Comparison of ENCODE assay signal across 9 cellular contexts in the genomic region with DNA sequence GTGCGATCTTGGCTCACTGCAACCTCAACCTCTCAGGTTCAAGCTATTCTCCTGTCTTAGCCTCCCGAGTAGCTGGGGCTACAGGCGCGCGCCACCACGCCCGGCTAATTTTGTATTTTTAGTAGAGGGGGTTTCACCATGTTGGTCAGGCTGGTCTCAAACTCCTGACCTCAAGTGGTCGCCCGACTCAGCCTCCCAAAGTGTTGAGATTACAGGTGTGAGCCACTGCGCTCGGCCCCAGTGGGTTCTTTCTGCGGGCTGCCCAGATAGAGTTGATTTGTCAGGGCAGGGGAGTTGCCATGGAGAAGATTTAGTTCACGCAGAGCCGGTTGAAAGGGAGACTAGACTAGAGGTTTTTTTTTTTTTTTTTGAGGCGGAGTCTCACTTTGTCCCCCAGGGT. TPM values are rescaled to one million over a fixed set of nuclear protein-coding genes. Genes with fewer than 3 reads are reported as not detected.
DNase-seq lines count a peak whose midpoint lies in the region; ATAC-seq and TF ChIP-seq lines count a peak whose summit lies in the region.
"Had no signal": no experiment of that assay in that cellular context is flagged by ENCODE, and none has a peak within 500 bp of the region (broad histone marks: within the 10 kb centered on the region; RNA-seq: fewer than 3 reads in every experiment).

No MANE protein-coding gene starts in this region.

- no peak overlapping the region for H2AFZ ChIP-seq in DND-41 (ENCODE audit: low read depth, low read length)

- no peaks in the 10 kb centered on the region for H3K27me3 ChIP-seq in DND-41 (ENCODE audit: insufficient read depth, low read length, poor library complexity)

- peaks cover 29% of the 10 kb centered on the region for H3K4me1 Mint-ChIP-seq in activated naive CD8-positive, alpha-beta T cell treated with anti-CD3 and anti-CD28 coated beads, Interleukin-2, amount 50 U/mL, for 24 hours
- H3K4me1 Mint-ChIP-seq in natural killer cell treated with Interleukin-12 subunit alpha and Interleukin-12 subunit beta and Interleukin-15 and Interleukin-18, amount 100 ng/mL, for 72 hours (ENCODE audit: low read depth in 2 of 2) = peaks cover 17 to 27% of the 10 kb centered on the region in 2 donors

- peaks cover 51% of the 10 kb centered on the region for H3K79me2 ChIP-seq in DND-41 (ENCODE audit: insufficient read depth, low read length)

- H3K27ac ChIP-seq in DND-41 (ENCODE audit: low read length) = no peak overlapping the region

- peak overlapping the region; percentile 82; the same call in 1 of the 2 replicates for H3K9ac ChIP-seq in DND-41 (ENCODE audit: low read depth, low read length)

- H3K36me3 ChIP-seq in DND-41 (ENCODE audit: insufficient read depth, low read length) = peaks cover 36% of the 10 kb centered on the region

- H3K9me3 ChIP-seq in DND-41 (ENCODE audit: insufficient read depth, low read length, severe bottlenecking) = no peaks in the 10 kb centered on the region

- peak overlapping the region; percentile 94 for H3K4me2 ChIP-seq in DND-41 (ENCODE audit: insufficient read depth, low read length)

- no peaks in the 10 kb centered on the region for H3K9me3 Mint-ChIP-seq in activated naive CD8-positive, alpha-beta T cell treated with anti-CD3 and anti-CD28 coated beads, Interleukin-2, amount 50 U/mL, for 24 hours
- no peaks in the 10 kb centered on the region for H3K9me3 Mint-ChIP-seq in natural killer cell treated with Interleukin-12 subunit alpha and Interleukin-12 subunit beta and Interleukin-15 and Interleukin-18, amount 100 ng/mL, for 72 hours

- H4K20me1 ChIP-seq in DND-41 (ENCODE audit: insufficient read depth, low read length) = peaks cover 33% of the 10 kb centered on the region; the same call in 1 of the 2 replicates

- no peaks in the 10 kb centered on the region for H3K27me3 Mint-ChIP-seq in activated naive CD8-positive, alpha-beta T cell treated with anti-CD3 and anti-CD28 coated beads, Interleukin-2, amount 50 U/mL, for 24 hours
- no peaks in the 10 kb centered on the region for H3K27me3 Mint-ChIP-seq in natural killer cell treated with Interleukin-12 subunit alpha and Interleukin-12 subunit beta and Interleukin-15 and Interleukin-18, amount 100 ng/mL, for 72 hours

- DNase-seq in DND-41 = no peak
- DNase-seq in Jurkat, Clone E6-1 (ENCODE audit: low read depth, low spot score) = no peak
- no peak for DNase-seq in activated naive CD8-positive, alpha-beta T cell treated with anti-CD3 and anti-CD28 coated beads, Interleukin-2, amount 50 U/mL, for 24 hours
- no peak for DNase-seq in natural killer cell treated with Interleukin-12 subunit alpha and Interleukin-12 subunit beta and Interleukin-15 and Interleukin-18, amount 100 ng/mL, for 72 hours (ENCODE audit: low spot score)
- DNase-seq in stimulated activated CD4-positive, alpha-beta T cell treated with anti-CD3 and anti-CD28 coated beads, Interleukin-4, amount 100 ng/mL, for 1 hour = no peak
- DNase-seq: activated gamma-delta T cell treated with Interleukin-2 at 50 U/mL for 16 hours had no signal

- H3K36me3 Mint-ChIP-seq in activated naive CD8-positive, alpha-beta T cell treated with anti-CD3 and anti-CD28 coated beads, Interleukin-2, amount 50 U/mL, for 24 hours (ENCODE audit: low read depth) = peaks cover 21% of the 10 kb centered on the region
- no peaks in the 10 kb centered on the region for H3K36me3 Mint-ChIP-seq in natural killer cell treated with Interleukin-12 subunit alpha and Interleukin-12 subunit beta and Interleukin-15 and Interleukin-18, amount 100 ng/mL, for 72 hours

- ATAC-seq in DND-41 (ENCODE audit: insufficient read depth, low read depth) (no peak), HG03378 (IDR thresholded peaks at IDR 0.05; ENCODE audit: unreplicated experiment) (no peak), HG03342 (IDR thresholded peaks at IDR 0.05; ENCODE audit: unreplicated experiment) (no peak), GM18909 (IDR thresholded peaks at IDR 0.05; ENCODE audit: poor library complexity, unreplicated experiment) (no peak)
- no peak for ATAC-seq in activated naive CD8-positive, alpha-beta T cell treated with anti-CD3 and anti-CD28 coated beads, Interleukin-2, amount 50 U/mL, for 24 hours
- no peak for ATAC-seq in natural killer cell treated with Interleukin-12 subunit alpha and Interleukin-12 subunit beta and Interleukin-15 and Interleukin-18, amount 100 ng/mL, for 72 hours

- H3K4me3 Mint-ChIP-seq in activated naive CD8-positive, alpha-beta T cell treated with anti-CD3 and anti-CD28 coated beads, Interleukin-2, amount 50 U/mL, for 24 hours = peak overlapping the region; percentile 85
- peak overlapping the region; percentile 81 for H3K4me3 Mint-ChIP-seq in natural killer cell treated with Interleukin-12 subunit alpha and Interleukin-12 subunit beta and Interleukin-15 and Interleukin-18, amount 100 ng/mL, for 72 hours

- no peak for TF ChIP-seq CTCF in DND-41 (IDR thresholded peaks at IDR 0.05; ENCODE audit: borderline replicate concordance, extremely low read depth, low read length, poor library complexity, severe bottlenecking)

- H3K4me3 ChIP-seq in DND-41 (ENCODE audit: low read depth in 1 of 2, low read length in 2 of 2) = peak overlapping the region in 1 of 2 experiments; percentile 84; a peak in 2 of 4 replicates
- peak overlapping the region; percentile 84; the same call in 1 of the 2 replicates for H3K4me3 ChIP-seq in Jurkat, Clone E6-1 (ENCODE audit: low read length)

- peak overlapping the region; percentile 11 for H3K27ac Mint-ChIP-seq in activated naive CD8-positive, alpha-beta T cell treated with anti-CD3 and anti-CD28 coated beads, Interleukin-2, amount 50 U/mL, for 24 hours
- H3K27ac Mint-ChIP-seq in natural killer cell treated with Interleukin-12 subunit alpha and Interleukin-12 subunit beta and Interleukin-15 and Interleukin-18, amount 100 ng/mL, for 72 hours = no peak overlapping the region

- peaks cover 30% of the 10 kb centered on the region for H3K4me1 ChIP-seq in DND-41 (ENCODE audit: insufficient read depth, low read length)

RNA-seq across cellular contexts. Expression of gene TBCD, which starts 1.7 kb away (rescaled TPM):
- polyA plus RNA-seq in Jurkat, Clone E6-1 (2012; ENCODE audit: insufficient read depth, insufficient read length) = 162 TPM
- total RNA-seq in natural killer cell treated with Interleukin-12 subunit alpha and Interleukin-12 subunit beta and Interleukin-15 and Interleukin-18, amount 100 ng/mL, for 72 hours = 100 to 1,000 TPM in 1 of 2 donors, 10 to 100 TPM in 1; 66.5 to 166 TPM

RNA-seq across cellular contexts. Expression of gene FN3K, which starts 18.1 kb away (rescaled TPM):
- 1.3 TPM for polyA plus RNA-seq in Jurkat, Clone E6-1 (2012; ENCODE audit: insufficient read depth, insufficient read length)
- total RNA-seq in natural killer cell treated with Interleukin-12 subunit alpha and Interleukin-12 subunit beta and Interleukin-15 and Interleukin-18, amount 100 ng/mL, for 72 hours = 1 to 10 TPM; 1.6 TPM

RNA-seq across cellular contexts. Expression of gene FN3KRP, which starts 37.0 kb away (rescaled TPM):
- 49.5 TPM for polyA plus RNA-seq in Jurkat, Clone E6-1 (2012; ENCODE audit: insufficient read depth, insufficient read length)
- 10 to 100 TPM; 29.4 to 48.4 TPM for total RNA-seq in natural killer cell treated with Interleukin-12 subunit alpha and Interleukin-12 subunit beta and Interleukin-15 and Interleukin-18, amount 100 ng/mL, for 72 hours

RNA-seq across cellular contexts. Expression of gene RAB40B, which starts 55.0 kb away (rescaled TPM):
- polyA plus RNA-seq in Jurkat, Clone E6-1 (2012; ENCODE audit: insufficient read depth, insufficient read length) = 8.8 TPM
- 1 to 10 TPM; 1.1 to 1.2 TPM for total RNA-seq in natural killer cell treated with Interleukin-12 subunit alpha and Interleukin-12 subunit beta and Interleukin-15 and Interleukin-18, amount 100 ng/mL, for 72 hours
